In genomic region chr6:148593130-148593812, GRCh38 we compare ENCODE assay signal across 14 cellular contexts.
DNase-seq lines count a peak whose midpoint lies in the region; ATAC-seq, FAIRE-seq and TF ChIP-seq lines count a peak whose summit lies in the region.
"Had no signal": no experiment of that assay in that cellular context is flagged by ENCODE, and none has a peak within 500 bp of the region (broad histone marks: within the 10 kb centered on the region; RNA-seq: fewer than 3 reads in every experiment).

No MANE protein-coding gene starts in this region.

- ATAC-seq in HG02840 (IDR thresholded peaks at IDR 0.05; ENCODE audit: low FRiP score, unreplicated experiment), result no peak
- no peak for ATAC-seq in GM21526 (IDR thresholded peaks at IDR 0.05; ENCODE audit: low FRiP score, unreplicated experiment)

- 69 to 73% (median 72%) methylated on average over 16 of the region's 16 CpGs for WGBS in small intestine, 3 donors

- no peaks in the 10 kb centered on the region for H3K4me1 ChIP-seq in small intestine (ENCODE audit: control insufficient read depth in 2 of 2, insufficient read depth in 1 of 2, low read depth in 1 of 2, low read length in 1 of 2)
- H3K4me1 ChIP-seq: prostate gland had no signal

- FAIRE-seq in small intestine (lab: Jason Lieb, UNC), result no peak
- FAIRE-seq in frontal cortex (lab: Jason Lieb, UNC), result no peak
- FAIRE-seq: GM19239, islet of Langerhans had no signal

- peaks cover 17% of the 10 kb centered on the region for H3K4me1 Mint-ChIP-seq in chondrocyte (ENCODE audit: low read depth)

- DNase-seq in GM04503 (ENCODE audit: low read depth) (peak; percentile 57), chondrocyte (ENCODE audit: low spot score) (no peak), kidney tubule cell (ENCODE audit: low spot score) (peak; percentile 66), small intestine (peak; percentile 4), frontal cortex (ENCODE audit: low spot score in 2 of 2) (no peak), T-helper 9 cell (no peak)
- DNase-seq: activated CD8-positive, alpha-beta memory T cell treated with anti-CD3 and anti-CD28 coated beads, Interleukin-2, amount 50 U/mL, for 4 hours; aorta; H7 had no signal

- peaks cover 14% of the 10 kb centered on the region for H3K9me3 Mint-ChIP-seq in chondrocyte (ENCODE audit: low read depth)

- no peaks in the 10 kb centered on the region for H3K9me3 ChIP-seq in small intestine (ENCODE audit: control insufficient read depth, low read depth)
- H3K9me3 ChIP-seq: prostate gland had no signal

- TF ChIP-seq CTCF in chondrocyte (IDR thresholded peaks at IDR 0.05), result no peak

- no peaks in the 10 kb centered on the region for H3K27me3 Mint-ChIP-seq in chondrocyte (ENCODE audit: low read depth)

- H3K27ac ChIP-seq in small intestine (ENCODE audit: low read depth in 1 of 2, low read length in 1 of 2), result peak overlapping the region in 1 of 2 donors; percentile 86
- H3K27ac ChIP-seq: prostate gland had no signal

- peaks cover 1% of the 10 kb centered on the region for H3K36me3 Mint-ChIP-seq in chondrocyte (ENCODE audit: low read depth)

- H3K4me3 ChIP-seq in small intestine (ENCODE audit: low read depth in 1 of 2, low read length in 2 of 2), result no peak overlapping the region
- H3K4me3 ChIP-seq: prostate gland had no signal

- peaks cover 0 to 2% of the 10 kb centered on the region in 2 donors for H3K27me3 ChIP-seq in small intestine (ENCODE audit: control insufficient read depth in 2 of 2, insufficient read depth in 2 of 2, low read length in 2 of 2)

- no peaks in the 10 kb centered on the region for H3K36me3 ChIP-seq in small intestine (ENCODE audit: control insufficient read depth in 2 of 2, insufficient read depth in 2 of 2, low read length in 2 of 2)
- H3K36me3 ChIP-seq: prostate gland had no signal

- H3K4me3 Mint-ChIP-seq in chondrocyte (ENCODE audit: unreplicated experiment), result no peak overlapping the region

- H3K27ac Mint-ChIP-seq in chondrocyte (ENCODE audit: unreplicated experiment), result peak overlapping the region; percentile 78

Comparison
In these comparisons a context has a peak if more than half of its experiments do, and no peak if none do; other contexts are left out.
1. DNase-seq: peak in GM04503 (single experiment), kidney tubule cell (single experiment) and small intestine (single experiment); none in chondrocyte (single experiment), frontal cortex (0 of 2) and T-helper 9 cell (single experiment).